Comparison of ENCODE assay signal across 14 cellular contexts in the genomic region with DNA sequence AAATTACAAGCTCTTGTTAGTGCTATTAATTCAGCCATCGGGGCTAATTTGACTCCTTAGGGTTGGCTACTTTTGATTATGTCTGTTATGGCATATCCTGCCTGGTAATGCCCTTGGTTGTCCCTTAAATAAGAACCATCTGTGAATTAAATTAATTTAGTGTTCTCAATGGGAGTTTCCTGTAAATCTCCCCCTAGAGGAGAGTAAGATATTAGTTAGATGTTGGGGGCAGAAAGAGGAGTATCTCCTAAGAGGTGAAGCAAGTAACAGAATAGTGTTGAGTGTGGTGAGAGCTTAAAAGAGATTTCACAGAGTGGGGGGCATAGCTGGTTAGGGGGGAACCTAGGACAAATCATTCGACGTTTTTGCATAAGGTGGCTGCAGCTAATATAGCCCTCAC.
DNase-seq lines count a peak whose midpoint lies in the region; ATAC-seq and TF ChIP-seq lines count a peak whose summit lies in the region.
"Had no signal": no experiment of that assay in that cellular context is flagged by ENCODE, and none has a peak within 500 bp of the region (broad histone marks: within the 10 kb centered on the region; RNA-seq: fewer than 3 reads in every experiment).

No MANE protein-coding gene starts in this region.

- no peak overlapping the region for H2AFZ ChIP-seq in MM.1S (ENCODE audit: low read length)

- H3K9me3 ChIP-seq in DOHH2 (ENCODE audit: control insufficient read depth, insufficient read depth, low read length) (no peaks in the 10 kb centered on the region), MM.1S (replicated peaks; ENCODE audit: insufficient read depth, low read length) (no peaks in the 10 kb centered on the region)

- H3K4me1 Mint-ChIP-seq in activated T-helper 17 cell treated with anti-CD3 and anti-CD28 coated beads, Interleukin-2, amount 50 U/mL, for 72 hours, result no peaks in the 10 kb centered on the region
- H3K4me1 Mint-ChIP-seq: CD8-positive, alpha-beta memory T cell had no signal

- H3K36me3 ChIP-seq in DOHH2 (ENCODE audit: control insufficient read depth, low read length) (no peaks in the 10 kb centered on the region), MM.1S (replicated peaks; ENCODE audit: insufficient read depth, low read length) (no peaks in the 10 kb centered on the region)

- H3F3A ChIP-seq in DOHH2 (ENCODE audit: control insufficient read depth, insufficient read depth), result no peaks in the 10 kb centered on the region
- H3F3A ChIP-seq in MM.1S (ENCODE audit: insufficient read depth, low read length), result no peaks in the 10 kb centered on the region

- H3K27ac ChIP-seq in DOHH2 (ENCODE audit: low read depth, low read length), result no peak overlapping the region
- H3K27ac ChIP-seq in MM.1S (ENCODE audit: low read length), result no peak overlapping the region
- H3K27ac ChIP-seq in VCaP, result no peak overlapping the region
- H3K27ac ChIP-seq: SK-N-MC had no signal

- TF ChIP-seq CTCF in DOHH2 (IDR thresholded peaks at IDR 0.05; ENCODE audit: low read depth, low read length, poor library complexity, severe bottlenecking) (peak; percentile 14), MM.1S (IDR thresholded peaks at IDR 0.05; ENCODE audit: low read length) (0 out of 2 replicates have a peak, but pooled peaks have one; percentile 12), VCaP (conservative IDR thresholded peaks at IDR 0.05) (peak; percentile 13; the same call in 1 of the 2 replicates)

- H3K9me3 Mint-ChIP-seq in activated T-helper 17 cell treated with anti-CD3 and anti-CD28 coated beads, Interleukin-2, amount 50 U/mL, for 72 hours, result peaks cover 24% of the 10 kb centered on the region

- H3K9me2 ChIP-seq in DOHH2 (replicated peaks; ENCODE audit: control insufficient read depth, low read length) (no peaks in the 10 kb centered on the region), MM.1S (replicated peaks; ENCODE audit: insufficient read depth, low read length) (no peaks in the 10 kb centered on the region)

- H3K79me2 ChIP-seq in DOHH2 (ENCODE audit: control insufficient read depth, low read length) (no peaks in the 10 kb centered on the region), MM.1S (ENCODE audit: low read length) (no peaks in the 10 kb centered on the region)

- no peaks in the 10 kb centered on the region for H3K27me3 Mint-ChIP-seq in activated T-helper 17 cell treated with anti-CD3 and anti-CD28 coated beads, Interleukin-2, amount 50 U/mL, for 72 hours

- H3K27me3 ChIP-seq in DOHH2 (ENCODE audit: control insufficient read depth, low read length) (no peaks in the 10 kb centered on the region), MM.1S (replicated peaks; ENCODE audit: insufficient read depth, low read length) (no peaks in the 10 kb centered on the region)

- H3K4me3 ChIP-seq in DOHH2 (ENCODE audit: low read length), result no peak overlapping the region
- H3K4me3 ChIP-seq in MM.1S (ENCODE audit: low read length), result no peak overlapping the region
- H3K4me3 ChIP-seq: SK-N-MC had no signal

- DNase-seq in MM.1S (no peak), iPS-NIHi7 (ENCODE audit: extremely low spot score) (peak; percentile 10)
- DNase-seq: CD8-positive, alpha-beta memory T cell; KG1; NCI-H1105; NCI-H187 treated with DMSO at 0.1 percent for 48 hours; NCI-H510A had no signal

- no peak overlapping the region for H3K9ac ChIP-seq in MM.1S (ENCODE audit: low read length)

- H3K4me2 ChIP-seq in DOHH2 (ENCODE audit: low read length) (no peak overlapping the region), MM.1S (ENCODE audit: low read depth, low read length) (no peak overlapping the region)

- no peak overlapping the region for H3K27ac Mint-ChIP-seq in activated T-helper 17 cell treated with anti-CD3 and anti-CD28 coated beads, Interleukin-2, amount 50 U/mL, for 72 hours
- H3K27ac Mint-ChIP-seq: CD8-positive, alpha-beta memory T cell had no signal

- H3K4me3 Mint-ChIP-seq in activated T-helper 17 cell treated with anti-CD3 and anti-CD28 coated beads, Interleukin-2, amount 50 U/mL, for 72 hours, result no peak overlapping the region
- H3K4me3 Mint-ChIP-seq: CD8-positive, alpha-beta memory T cell had no signal

- no peak for ATAC-seq in HG02870 (IDR thresholded peaks at IDR 0.05; ENCODE audit: unreplicated experiment)
- no peak for ATAC-seq in HG03342 (IDR thresholded peaks at IDR 0.05; ENCODE audit: unreplicated experiment)
- ATAC-seq in activated T-helper 17 cell treated with anti-CD3 and anti-CD28 coated beads, Interleukin-2, amount 50 U/mL, for 72 hours (replicated peaks), result no peak
- ATAC-seq: HCT116 had no signal

- H4K20me1 ChIP-seq in DOHH2 (ENCODE audit: control insufficient read depth, insufficient read depth, low read depth, low read length) (no peaks in the 10 kb centered on the region), MM.1S (ENCODE audit: insufficient read depth, low read length) (no peaks in the 10 kb centered on the region)

- H3K4me1 ChIP-seq in DOHH2 (ENCODE audit: control insufficient read depth, low read length), result no peaks in the 10 kb centered on the region
- no peaks in the 10 kb centered on the region for H3K4me1 ChIP-seq in MM.1S (ENCODE audit: low read length)

- no peaks in the 10 kb centered on the region for H3K36me3 Mint-ChIP-seq in activated T-helper 17 cell treated with anti-CD3 and anti-CD28 coated beads, Interleukin-2, amount 50 U/mL, for 72 hours (ENCODE audit: low read depth)
- H3K36me3 Mint-ChIP-seq: CD8-positive, alpha-beta memory T cell had no signal
